In genomic region chr22:19292262-19293230, GRCh38 we compare ENCODE assay signal across 1 cellular context.
TF ChIP-seq lines count a peak whose summit lies in the region.

No MANE protein-coding gene starts in this region.

TF ChIP-seq in K562, 482 proteins besides CTCF, POLR2A, EP300 and RAD21 (continued from another document and continues in another):
- TF ChIP-seq, protein P1, sequence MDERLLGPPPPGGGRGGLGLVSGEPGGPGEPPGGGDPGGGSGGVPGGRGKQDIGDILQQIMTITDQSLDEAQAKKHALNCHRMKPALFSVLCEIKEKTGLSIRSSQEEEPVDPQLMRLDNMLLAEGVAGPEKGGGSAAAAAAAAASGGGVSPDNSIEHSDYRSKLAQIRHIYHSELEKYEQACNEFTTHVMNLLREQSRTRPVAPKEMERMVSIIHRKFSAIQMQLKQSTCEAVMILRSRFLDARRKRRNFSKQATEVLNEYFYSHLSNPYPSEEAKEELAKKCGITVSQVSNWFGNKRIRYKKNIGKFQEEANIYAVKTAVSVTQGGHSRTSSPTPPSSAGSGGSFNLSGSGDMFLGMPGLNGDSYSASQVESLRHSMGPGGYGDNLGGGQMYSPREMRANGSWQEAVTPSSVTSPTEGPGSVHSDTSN (CRISPR knock-in tag; IDR thresholded peaks at IDR 0.05; ENCODE audit: low read depth), result no peak
- TF ChIP-seq, protein P1 (tag; conservative IDR thresholded peaks at IDR 0.05; ENCODE audit: low read depth), result no peak
- TF ChIP-seq NELFE (IDR thresholded peaks at IDR 0.05; ENCODE audit: insufficient read depth, insufficient read length) (no peak), SAFB2 (IDR thresholded peaks at IDR 0.05; ENCODE audit: borderline replicate concordance, low read depth, low read length, severe bottlenecking) (no peak), CAMTA2 (CRISPR knock-in tag; conservative IDR thresholded peaks at IDR 0.05) (no peak), ERF (CRISPR knock-in tag; IDR thresholded peaks at IDR 0.05) (no peak; the same call in 1 of the 2 replicates), ELF4 (CRISPR knock-in tag; IDR thresholded peaks at IDR 0.05) (no peak), ZBTB49 (CRISPR knock-in tag; IDR thresholded peaks at IDR 0.05; ENCODE audit: borderline replicate concordance) (0 out of 2 replicates have a peak, but pooled peaks have one; percentile 53), ZFX (CRISPR knock-in tag; IDR thresholded peaks at IDR 0.05) (no peak), ZNF589 (CRISPR knock-in tag; IDR thresholded peaks at IDR 0.05; ENCODE audit: low read depth) (no peak), PHB (CRISPR knock-in tag; IDR thresholded peaks at IDR 0.05) (no peak; the same call in 1 of the 2 replicates), SMC3 (conservative IDR thresholded peaks at IDR 0.05; ENCODE audit: insufficient read depth, low read depth, low read length) (no peak), COPS2 (conservative IDR thresholded peaks at IDR 0.05) (no peak), JUN (IDR thresholded peaks at IDR 0.05; ENCODE audit: borderline replicate concordance, low read depth, low read length) (no peak), JUN (CRISPR knock-in tag; IDR thresholded peaks at IDR 0.05; ENCODE audit: borderline replicate concordance) (no peak), ZSCAN29 (IDR thresholded peaks at IDR 0.05) (no peak), ZNF431 (CRISPR knock-in tag; IDR thresholded peaks at IDR 0.05) (no peak), CSDE1 (IDR thresholded peaks at IDR 0.05) (no peak; a peak in 2 of 4 replicates), ZKSCAN3 (CRISPR knock-in tag; IDR thresholded peaks at IDR 0.05) (no peak), JUNB (CRISPR knock-in tag; conservative IDR thresholded peaks at IDR 0.05) (0 out of 2 replicates have a peak, but pooled peaks have one; percentile 13), ZNF77 (CRISPR knock-in tag; IDR thresholded peaks at IDR 0.05) (no peak), PTRF (tag; IDR thresholded peaks at IDR 0.05) (no peak), ELF2 (CRISPR knock-in tag; IDR thresholded peaks at IDR 0.05) (no peak), CCAR2 (IDR thresholded peaks at IDR 0.05; ENCODE audit: low read depth, low read length) (no peak), PYGO2 (tag; IDR thresholded peaks at IDR 0.05) (no peak), TCF3 (CRISPR knock-in tag; IDR thresholded peaks at IDR 0.05) (no peak), USF1 (CRISPR knock-in tag; IDR thresholded peaks at IDR 0.05) (no peak), GTF2E2 (tag; IDR thresholded peaks at IDR 0.05) (no peak), CBX3 (IDR thresholded peaks at IDR 0.05; ENCODE audit: borderline replicate concordance in 1 of 2, low read length in 2 of 2) (no peak), HSF4 (CRISPR knock-in tag; IDR thresholded peaks at IDR 0.05; ENCODE audit: borderline replicate concordance) (no peak; the same call in 1 of the 2 replicates), SMARCB1 (IDR thresholded peaks at IDR 0.05; ENCODE audit: insufficient read length, low read depth) (no peak), HDGF (IDR thresholded peaks at IDR 0.05) (peak; percentile 94), SLC30A9 (CRISPR knock-in tag; IDR thresholded peaks at IDR 0.05) (no peak), PRMT5 (CRISPR knock-in tag; IDR thresholded peaks at IDR 0.05) (no peak), EZH2 (IDR thresholded peaks at IDR 0.05; ENCODE audit: borderline replicate concordance, low read depth, low read length) (peak; percentile 25; the same call in 1 of the 2 replicates), ZNF785 (CRISPR knock-in tag; IDR thresholded peaks at IDR 0.05) (no peak), ZNF134 (CRISPR knock-in tag; conservative IDR thresholded peaks at IDR 0.05) (no peak), HDAC6 (IDR thresholded peaks at IDR 0.05; ENCODE audit: low read depth, low read length) (0 out of 2 replicates have a peak, but pooled peaks have one; percentile 57), ZNF197 (CRISPR knock-in tag; IDR thresholded peaks at IDR 0.05; ENCODE audit: low read depth) (no peak), ESRRA (IDR thresholded peaks at IDR 0.05; ENCODE audit: borderline replicate concordance, low read depth) (no peak), ILK (tag; IDR thresholded peaks at IDR 0.05; ENCODE audit: borderline replicate concordance, low read depth) (no peak), ZNF282 (CRISPR knock-in tag; IDR thresholded peaks at IDR 0.05) (no peak), ESRRB (CRISPR knock-in tag; IDR thresholded peaks at IDR 0.05; ENCODE audit: borderline replicate concordance) (no peak), LARP7 (IDR thresholded peaks at IDR 0.05) (no peak), XRCC3 (IDR thresholded peaks at IDR 0.05) (no peak), RBM22 (IDR thresholded peaks at IDR 0.05; ENCODE audit: low read depth, low read length, poor library complexity, severe bottlenecking) (no peak), FIP1L1 (IDR thresholded peaks at IDR 0.05; ENCODE audit: low read depth, low read length, poor library complexity, severe bottlenecking) (no peak), BCOR (IDR thresholded peaks at IDR 0.05) (no peak), MCM5 (IDR thresholded peaks at IDR 0.05; ENCODE audit: low read depth) (no peak)
- TF ChIP-seq, protein P2, sequence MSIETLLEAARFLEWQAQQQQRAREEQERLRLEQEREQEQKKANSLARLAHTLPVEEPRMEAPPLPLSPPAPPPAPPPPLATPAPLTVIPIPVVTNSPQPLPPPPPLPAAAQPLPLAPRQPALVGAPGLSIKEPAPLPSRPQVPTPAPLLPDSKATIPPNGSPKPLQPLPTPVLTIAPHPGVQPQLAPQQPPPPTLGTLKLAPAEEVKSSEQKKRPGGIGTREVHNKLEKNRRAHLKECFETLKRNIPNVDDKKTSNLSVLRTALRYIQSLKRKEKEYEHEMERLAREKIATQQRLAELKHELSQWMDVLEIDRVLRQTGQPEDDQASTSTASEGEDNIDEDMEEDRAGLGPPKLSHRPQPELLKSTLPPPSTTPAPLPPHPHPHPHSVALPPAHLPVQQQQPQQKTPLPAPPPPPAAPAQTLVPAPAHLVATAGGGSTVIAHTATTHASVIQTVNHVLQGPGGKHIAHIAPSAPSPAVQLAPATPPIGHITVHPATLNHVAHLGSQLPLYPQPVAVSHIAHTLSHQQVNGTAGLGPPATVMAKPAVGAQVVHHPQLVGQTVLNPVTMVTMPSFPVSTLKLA (conservative IDR thresholded peaks at IDR 0.05), result peak in 1 of 2 experiments; percentile 62; a peak in 1 of 4 replicates
- TF ChIP-seq, protein P3, sequence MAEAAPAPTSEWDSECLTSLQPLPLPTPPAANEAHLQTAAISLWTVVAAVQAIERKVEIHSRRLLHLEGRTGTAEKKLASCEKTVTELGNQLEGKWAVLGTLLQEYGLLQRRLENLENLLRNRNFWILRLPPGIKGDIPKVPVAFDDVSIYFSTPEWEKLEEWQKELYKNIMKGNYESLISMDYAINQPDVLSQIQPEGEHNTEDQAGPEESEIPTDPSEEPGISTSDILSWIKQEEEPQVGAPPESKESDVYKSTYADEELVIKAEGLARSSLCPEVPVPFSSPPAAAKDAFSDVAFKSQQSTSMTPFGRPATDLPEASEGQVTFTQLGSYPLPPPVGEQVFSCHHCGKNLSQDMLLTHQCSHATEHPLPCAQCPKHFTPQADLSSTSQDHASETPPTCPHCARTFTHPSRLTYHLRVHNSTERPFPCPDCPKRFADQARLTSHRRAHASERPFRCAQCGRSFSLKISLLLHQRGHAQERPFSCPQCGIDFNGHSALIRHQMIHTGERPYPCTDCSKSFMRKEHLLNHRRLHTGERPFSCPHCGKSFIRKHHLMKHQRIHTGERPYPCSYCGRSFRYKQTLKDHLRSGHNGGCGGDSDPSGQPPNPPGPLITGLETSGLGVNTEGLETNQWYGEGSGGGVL (CRISPR knock-in tag; IDR thresholded peaks at IDR 0.05), result no peak
- TF ChIP-seq, protein P4, sequence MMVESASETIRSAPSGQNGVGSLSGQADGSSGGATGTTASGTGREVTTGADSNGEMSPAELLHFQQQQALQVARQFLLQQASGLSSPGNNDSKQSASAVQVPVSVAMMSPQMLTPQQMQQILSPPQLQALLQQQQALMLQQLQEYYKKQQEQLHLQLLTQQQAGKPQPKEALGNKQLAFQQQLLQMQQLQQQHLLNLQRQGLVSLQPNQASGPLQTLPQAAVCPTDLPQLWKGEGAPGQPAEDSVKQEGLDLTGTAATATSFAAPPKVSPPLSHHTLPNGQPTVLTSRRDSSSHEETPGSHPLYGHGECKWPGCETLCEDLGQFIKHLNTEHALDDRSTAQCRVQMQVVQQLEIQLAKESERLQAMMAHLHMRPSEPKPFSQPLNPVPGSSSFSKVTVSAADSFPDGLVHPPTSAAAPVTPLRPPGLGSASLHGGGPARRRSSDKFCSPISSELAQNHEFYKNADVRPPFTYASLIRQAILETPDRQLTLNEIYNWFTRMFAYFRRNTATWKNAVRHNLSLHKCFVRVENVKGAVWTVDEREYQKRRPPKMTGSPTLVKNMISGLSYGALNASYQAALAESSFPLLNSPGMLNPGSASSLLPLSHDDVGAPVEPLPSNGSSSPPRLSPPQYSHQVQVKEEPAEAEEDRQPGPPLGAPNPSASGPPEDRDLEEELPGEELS (CRISPR knock-in tag; IDR thresholded peaks at IDR 0.05; ENCODE audit: borderline replicate concordance), result no peak
- TF ChIP-seq, protein P5, sequence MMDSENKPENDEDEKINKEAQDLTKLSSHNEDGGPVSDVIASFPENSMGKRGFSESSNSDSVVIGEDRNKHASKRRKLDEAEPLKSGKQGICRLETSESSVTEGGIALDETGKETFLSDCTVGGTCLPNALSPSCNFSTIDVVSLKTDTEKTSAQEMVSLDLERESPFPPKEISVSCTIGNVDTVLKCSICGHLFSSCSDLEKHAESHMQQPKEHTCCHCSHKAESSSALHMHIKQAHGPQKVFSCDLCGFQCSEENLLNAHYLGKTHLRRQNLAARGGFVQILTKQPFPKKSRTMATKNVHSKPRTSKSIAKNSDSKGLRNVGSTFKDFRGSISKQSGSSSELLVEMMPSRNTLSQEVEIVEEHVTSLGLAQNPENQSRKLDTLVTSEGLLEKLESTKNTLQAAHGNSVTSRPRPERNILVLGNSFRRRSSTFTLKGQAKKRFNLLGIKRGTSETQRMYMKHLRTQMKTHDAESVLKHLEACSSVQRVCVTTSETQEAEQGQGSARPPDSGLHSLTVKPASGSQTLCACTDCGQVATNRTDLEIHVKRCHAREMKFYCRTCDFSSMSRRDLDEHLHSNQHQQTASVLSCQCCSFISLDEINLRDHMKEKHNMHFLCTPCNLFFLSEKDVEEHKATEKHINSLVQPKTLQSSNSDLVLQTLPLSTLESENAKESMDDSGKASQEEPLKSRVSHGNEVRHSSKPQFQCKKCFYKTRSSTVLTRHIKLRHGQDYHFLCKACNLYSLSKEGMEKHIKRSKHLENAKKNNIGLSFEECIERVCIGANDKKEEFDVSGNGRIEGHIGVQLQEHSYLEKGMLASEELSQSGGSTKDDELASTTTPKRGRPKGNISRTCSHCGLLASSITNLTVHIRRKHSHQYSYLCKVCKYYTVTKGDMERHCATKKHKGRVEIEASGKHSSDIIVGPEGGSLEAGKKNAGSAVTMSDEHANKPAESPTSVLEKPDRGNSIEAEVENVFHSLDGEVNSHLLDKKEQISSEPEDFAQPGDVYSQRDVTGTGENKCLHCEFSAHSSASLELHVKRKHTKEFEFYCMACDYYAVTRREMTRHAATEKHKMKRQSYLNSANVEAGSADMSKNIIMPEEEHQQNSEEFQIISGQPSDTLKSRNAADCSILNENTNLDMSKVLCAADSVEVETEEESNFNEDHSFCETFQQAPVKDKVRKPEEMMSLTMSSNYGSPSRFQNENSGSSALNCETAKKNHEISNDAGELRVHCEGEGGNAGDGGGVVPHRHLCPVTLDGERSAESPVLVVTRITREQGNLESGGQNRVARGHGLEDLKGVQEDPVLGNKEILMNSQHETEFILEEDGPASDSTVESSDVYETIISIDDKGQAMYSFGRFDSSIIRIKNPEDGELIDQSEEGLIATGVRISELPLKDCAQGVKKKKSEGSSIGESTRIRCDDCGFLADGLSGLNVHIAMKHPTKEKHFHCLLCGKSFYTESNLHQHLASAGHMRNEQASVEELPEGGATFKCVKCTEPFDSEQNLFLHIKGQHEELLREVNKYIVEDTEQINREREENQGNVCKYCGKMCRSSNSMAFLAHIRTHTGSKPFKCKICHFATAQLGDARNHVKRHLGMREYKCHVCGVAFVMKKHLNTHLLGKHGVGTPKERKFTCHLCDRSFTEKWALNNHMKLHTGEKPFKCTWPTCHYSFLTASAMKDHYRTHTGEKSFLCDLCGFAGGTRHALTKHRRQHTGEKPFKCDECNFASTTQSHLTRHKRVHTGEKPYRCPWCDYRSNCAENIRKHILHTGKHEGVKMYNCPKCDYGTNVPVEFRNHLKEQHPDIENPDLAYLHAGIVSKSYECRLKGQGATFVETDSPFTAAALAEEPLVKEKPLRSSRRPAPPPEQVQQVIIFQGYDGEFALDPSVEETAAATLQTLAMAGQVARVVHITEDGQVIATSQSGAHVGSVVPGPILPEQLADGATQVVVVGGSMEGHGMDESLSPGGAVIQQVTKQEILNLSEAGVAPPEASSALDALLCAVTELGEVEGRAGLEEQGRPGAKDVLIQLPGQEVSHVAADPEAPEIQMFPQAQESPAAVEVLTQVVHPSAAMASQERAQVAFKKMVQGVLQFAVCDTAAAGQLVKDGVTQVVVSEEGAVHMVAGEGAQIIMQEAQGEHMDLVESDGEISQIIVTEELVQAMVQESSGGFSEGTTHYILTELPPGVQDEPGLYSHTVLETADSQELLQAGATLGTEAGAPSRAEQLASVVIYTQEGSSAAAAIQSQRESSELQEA (IDR thresholded peaks at IDR 0.05; ENCODE audit: low read depth), result 0 out of 2 replicates have a peak, but pooled peaks have one; percentile 22
